ENCODE assay signal across 1 cellular context in genomic region chr22:27424319-27424718, GRCh38.
TF ChIP-seq lines count a peak whose summit lies in the region.

No MANE protein-coding gene starts in this region.

TF ChIP-seq in SK-N-SH, 30 proteins besides CTCF, POLR2A, EP300 and RAD21 (continued from another document):
- TF ChIP-seq NFIC (IDR thresholded peaks at IDR 0.05; ENCODE audit: borderline replicate concordance), result peak; percentile 47; the same call in 1 of the 2 replicates
- TF ChIP-seq JUND (IDR thresholded peaks at IDR 0.05), result peak; percentile 42; the same call in 1 of the 2 replicates
- TF ChIP-seq GATA2 (CRISPR knock-in tag; IDR thresholded peaks at IDR 0.05), result peak; percentile 32; the same call in 1 of the 2 replicates
- TF ChIP-seq TCF12 (IDR thresholded peaks at IDR 0.05), result peak; percentile 83
TF ChIP-seq in SK-N-SH: peak in this region for 6.
